9 cellular contexts compared by ENCODE assay signal in the genomic region with DNA sequence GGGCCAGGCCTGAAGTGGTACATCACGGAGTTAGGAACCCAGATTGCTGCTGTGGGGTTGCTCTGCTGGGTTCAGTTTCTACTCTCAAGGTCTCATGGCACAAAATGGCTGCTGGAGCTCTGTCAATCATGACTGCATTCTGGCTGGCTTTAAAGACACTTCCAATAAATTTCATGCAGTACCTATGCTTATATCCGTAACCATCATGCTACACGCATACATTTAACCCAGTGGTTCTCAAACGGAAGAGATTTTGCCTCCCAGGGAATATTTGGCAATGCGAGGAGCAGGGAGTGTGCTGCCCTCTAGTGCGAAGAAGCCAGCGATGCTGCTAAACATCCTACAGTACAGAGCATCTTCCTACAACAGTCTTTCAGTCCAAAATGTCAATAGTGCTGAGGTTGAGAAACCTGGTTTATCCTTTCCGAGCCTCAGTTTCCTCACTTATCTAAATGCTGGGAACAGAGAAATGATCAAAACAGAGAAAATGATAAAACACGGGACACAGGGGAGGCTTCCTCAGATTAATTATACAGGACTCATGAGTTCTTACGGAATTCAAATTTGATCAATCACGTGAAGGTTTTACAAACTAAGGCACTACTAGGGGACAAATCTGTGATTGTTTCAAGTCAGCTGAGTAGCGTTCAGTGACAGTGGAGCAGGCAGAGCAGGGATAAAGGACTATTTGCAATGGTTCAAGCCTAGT. TPM values are rescaled to one million over a fixed set of nuclear protein-coding genes. Genes with fewer than 3 reads are reported as not detected.
DNase-seq lines count a peak whose midpoint lies in the region; ATAC-seq and TF ChIP-seq lines count a peak whose summit lies in the region.
"Had no signal": no experiment of that assay in that cellular context is flagged by ENCODE, and none has a peak within 500 bp of the region (broad histone marks: within the 10 kb centered on the region; RNA-seq: fewer than 3 reads in every experiment).

No MANE protein-coding gene starts in this region.

- H3K4me1 ChIP-seq in A673 (ENCODE audit: insufficient read depth, low read length, poor library complexity, severe bottlenecking): no peaks in the 10 kb centered on the region
- peaks cover 1% of the 10 kb centered on the region; the same call in 1 of the 2 replicates for H3K4me1 ChIP-seq in GM23248 (ENCODE audit: insufficient read depth)
- peaks cover 6% of the 10 kb centered on the region for H3K4me1 ChIP-seq in RWPE2 (ENCODE audit: insufficient read depth, poor library complexity, severe bottlenecking)

- POLR2A ChIA-PET in A673 (lab: Charles Lee; ENCODE audit: low non-redundant PET): no interaction called here
- POLR2A ChIA-PET in activated CD4-positive, alpha-beta memory T cell treated with anti-CD3 and anti-CD28 coated beads, Interleukin-2, amount 10 ng/mL, durations not matched to agents 7 days and 5 days (lab: Charles Lee): interaction anchor here (1.0 kb wide), 1 partner anchor 11 kb away, joined by 3 read pairs; no protein-coding TSS in a partner anchor

- intact Hi-C loops in A673 (cut with micrococcal nuclease; ENCODE audit: unreplicated experiment): no loop called here
- intact Hi-C loops in activated CD4-positive, alpha-beta T cell treated with anti-CD3 and anti-CD28 coated beads, Interleukin-2, amount 10 ng/mL, durations not matched to agents 24 days and 14 days (cut with micrococcal nuclease): no loop called here

- no peaks in the 10 kb centered on the region for H3K9me3 ChIP-seq in A673 (ENCODE audit: low read depth, low read length, poor library complexity, severe bottlenecking)
- H3K9me3 ChIP-seq in GM23248 (ENCODE audit: low read depth): no peaks in the 10 kb centered on the region
- no peaks in the 10 kb centered on the region for H3K9me3 ChIP-seq in RWPE2 (ENCODE audit: severe bottlenecking)

- H3K79me2 ChIP-seq in GM23248 (ENCODE audit: insufficient read depth): no peaks in the 10 kb centered on the region

- no peak overlapping the region for H3K4me3 ChIP-seq in A673 (ENCODE audit: low read depth, low read length, poor library complexity, severe bottlenecking)
- H3K4me3 ChIP-seq in GM23248: no peak overlapping the region
- H3K4me3 ChIP-seq in RWPE2 (ENCODE audit: severe bottlenecking): no peak overlapping the region
- H3K4me3 ChIP-seq in fibroblast of mammary gland (ENCODE audit: control insufficient read depth, low read depth, low read length): no peak overlapping the region

- BruUV-seq in A673 (replicated peaks; lab: Mats Ljungman, UMichigan): no TSS peak

- peaks cover 3% of the 10 kb centered on the region for H3K4me1 Mint-ChIP-seq in activated CD4-positive, alpha-beta memory T cell treated with anti-CD3 and anti-CD28 coated beads, Interleukin-2, amount 10 ng/mL, durations not matched to agents 7 days and 5 days
- peaks cover 1% of the 10 kb centered on the region for H3K4me1 Mint-ChIP-seq in activated CD4-positive, alpha-beta T cell treated with anti-CD3 and anti-CD28 coated beads, Interleukin-2, amount 10 ng/mL, durations not matched to agents 24 days and 14 days

- TF ChIP-seq CTCF in A673 (conservative IDR thresholded peaks at IDR 0.05; ENCODE audit: low read depth, low read length): peak; percentile 76
- TF ChIP-seq CTCF in RWPE2 (IDR thresholded peaks at IDR 0.05; ENCODE audit: poor library complexity, severe bottlenecking): peak; percentile 99
- peak; percentile 90 for TF ChIP-seq CTCF in fibroblast of mammary gland (conservative IDR thresholded peaks at IDR 0.05; ENCODE audit: control insufficient read depth, insufficient read depth, low read depth, low read length)

- H3K9me3 Mint-ChIP-seq in activated CD4-positive, alpha-beta memory T cell treated with anti-CD3 and anti-CD28 coated beads, Interleukin-2, amount 10 ng/mL, durations not matched to agents 7 days and 5 days: peaks cover 2% of the 10 kb centered on the region
- no peaks in the 10 kb centered on the region for H3K9me3 Mint-ChIP-seq in activated CD4-positive, alpha-beta T cell treated with anti-CD3 and anti-CD28 coated beads, Interleukin-2, amount 10 ng/mL, durations not matched to agents 24 days and 14 days
- H3K9me3 Mint-ChIP-seq: stimulated activated naive CD8-positive, alpha-beta T cell treated with anti-CD3 and anti-CD28 coated beads, Interleukin-15, Interleukin-2, amounts not matched to agents 100 ng/mL and 50 ng/mL, for 24 hours had no signal

- H3K27ac ChIP-seq in A673 (ENCODE audit: low read depth, low read length, poor library complexity, severe bottlenecking) (no peak overlapping the region), GM23248 (no peak overlapping the region), RWPE2 (ENCODE audit: poor library complexity, severe bottlenecking) (no peak overlapping the region)

- H3K36me3 ChIP-seq in A673 (ENCODE audit: insufficient read depth, low read length, poor library complexity, severe bottlenecking): no peaks in the 10 kb centered on the region
- H3K36me3 ChIP-seq in GM23248 (ENCODE audit: low read depth): no peaks in the 10 kb centered on the region
- no peaks in the 10 kb centered on the region for H3K36me3 ChIP-seq in RWPE2 (ENCODE audit: low read depth)

- H3K36me3 Mint-ChIP-seq in activated CD4-positive, alpha-beta memory T cell treated with anti-CD3 and anti-CD28 coated beads, Interleukin-2, amount 10 ng/mL, durations not matched to agents 7 days and 5 days (ENCODE audit: low read depth): no peaks in the 10 kb centered on the region
- no peaks in the 10 kb centered on the region for H3K36me3 Mint-ChIP-seq in activated CD4-positive, alpha-beta T cell treated with anti-CD3 and anti-CD28 coated beads, Interleukin-2, amount 10 ng/mL, durations not matched to agents 24 days and 14 days (ENCODE audit: low read depth)

- CTCF ChIA-PET in A673 (lab: Charles Lee): no interaction called here
- CTCF ChIA-PET in activated CD4-positive, alpha-beta memory T cell treated with anti-CD3 and anti-CD28 coated beads, Interleukin-2, amount 10 ng/mL, durations not matched to agents 7 days and 5 days (lab: Charles Lee): interaction anchor here (1.3 kb wide), 1 partner anchor 10 kb away, joined by 10 read pairs; a partner anchor contains a TSS

- H3K4me3 Mint-ChIP-seq in activated CD4-positive, alpha-beta memory T cell treated with anti-CD3 and anti-CD28 coated beads, Interleukin-2, amount 10 ng/mL, durations not matched to agents 7 days and 5 days: no peak overlapping the region
- no peak overlapping the region for H3K4me3 Mint-ChIP-seq in activated CD4-positive, alpha-beta T cell treated with anti-CD3 and anti-CD28 coated beads, Interleukin-2, amount 10 ng/mL, durations not matched to agents 24 days and 14 days
- H3K4me3 Mint-ChIP-seq: stimulated activated naive CD8-positive, alpha-beta T cell treated with anti-CD3 and anti-CD28 coated beads, Interleukin-15, Interleukin-2, amounts not matched to agents 100 ng/mL and 50 ng/mL, for 24 hours had no signal

- 31 to 41% methylated on average over 12 of the region's 12 CpGs for WGBS in GM23248 (ENCODE audit: low coverage in 1 of 2, low lambda C conversion rate in 2 of 2, missing lambda C conversion rate in 2 of 2), 2 experiments

- H3K27me3 ChIP-seq in A673 (replicated peaks; ENCODE audit: insufficient read depth, low read depth, low read length, poor library complexity) (peaks cover under 1% of the 10 kb centered on the region), GM23248 (replicated peaks; ENCODE audit: insufficient read depth) (no peaks in the 10 kb centered on the region), RWPE2 (ENCODE audit: insufficient read depth, poor library complexity, severe bottlenecking) (no peaks in the 10 kb centered on the region)

- ATAC-seq in RWPE2 (ENCODE audit: low read depth): peak; percentile 69

- in situ Hi-C loops in GM23248 (cut with MboI): no loop called here

- H3K9ac ChIP-seq in GM23248: no peak overlapping the region

- H3K27me3 Mint-ChIP-seq in activated CD4-positive, alpha-beta memory T cell treated with anti-CD3 and anti-CD28 coated beads, Interleukin-2, amount 10 ng/mL, durations not matched to agents 7 days and 5 days: peaks cover 22% of the 10 kb centered on the region
- peaks cover 16% of the 10 kb centered on the region for H3K27me3 Mint-ChIP-seq in activated CD4-positive, alpha-beta T cell treated with anti-CD3 and anti-CD28 coated beads, Interleukin-2, amount 10 ng/mL, durations not matched to agents 24 days and 14 days

- no peaks in the 10 kb centered on the region for H4K20me1 ChIP-seq in GM23248 (ENCODE audit: insufficient read depth)

- no peak overlapping the region for H3K4me2 ChIP-seq in GM23248 (ENCODE audit: unreplicated experiment)

- H3F3A ChIP-seq in GM23248 (ENCODE audit: insufficient read depth): peaks cover 5% of the 10 kb centered on the region

- no peaks in the 10 kb centered on the region for H3K9me2 ChIP-seq in GM23248 (ENCODE audit: insufficient read depth)

- peak overlapping the region; percentile 28; the same call in 1 of the 2 replicates for H2AFZ ChIP-seq in GM23248

- DNase-seq in A673 (ENCODE audit: low spot score): peak; percentile 62
- DNase-seq in GM23248: peak; percentile 71
- DNase-seq in RWPE2 (ENCODE audit: low spot score): no peak
- DNase-seq in fibroblast of mammary gland (ENCODE audit: low read depth): peak; percentile 58
- DNase-seq in activated CD4-positive, alpha-beta memory T cell treated with anti-CD3 and anti-CD28 coated beads, Interleukin-2, amount 10 ng/mL, durations not matched to agents 7 days and 5 days: no peak
- DNase-seq in iPS-NIHi7 (ENCODE audit: extremely low spot score): no peak
- no peak for DNase-seq in stimulated activated CD8-positive, alpha-beta memory T cell treated with anti-CD3 and anti-CD28 coated beads, Interleukin-4, amount 100 ng/mL, for 48 hours
- no peak for DNase-seq in activated CD4-positive, alpha-beta T cell treated with anti-CD3 and anti-CD28 coated beads, Interleukin-2, amount 10 ng/mL, durations not matched to agents 24 days and 14 days

- H3K27ac Mint-ChIP-seq in activated CD4-positive, alpha-beta memory T cell treated with anti-CD3 and anti-CD28 coated beads, Interleukin-2, amount 10 ng/mL, durations not matched to agents 7 days and 5 days: no peak overlapping the region
- no peak overlapping the region for H3K27ac Mint-ChIP-seq in activated CD4-positive, alpha-beta T cell treated with anti-CD3 and anti-CD28 coated beads, Interleukin-2, amount 10 ng/mL, durations not matched to agents 24 days and 14 days
- H3K27ac Mint-ChIP-seq: stimulated activated naive CD8-positive, alpha-beta T cell treated with anti-CD3 and anti-CD28 coated beads, Interleukin-15, Interleukin-2, amounts not matched to agents 100 ng/mL and 50 ng/mL, for 24 hours had no signal

RNA-seq across cellular contexts. Expression of a gene that starts 9.6 kb away (rescaled TPM):
- 0.37 TPM in 1 of 2 replicates, not detected in the other for total RNA-seq in A673 (2021)
- total RNA-seq in GM23248 (2014; rRNA removed; shearing (Covaris generic)): 48.0 and 50.2 TPM in 2 replicates
- 26.2 and 29.7 TPM in 2 replicates for polyA plus RNA-seq in GM23248 (2016; fragmentation: Nextera tagmentation; extraction: Ambion mirVana)
- total RNA-seq in activated CD4-positive, alpha-beta memory T cell treated with anti-CD3 and anti-CD28 coated beads, Interleukin-2, amount 10 ng/mL, durations not matched to agents 7 days and 5 days: not detected
- not detected in 2 replicates for total RNA-seq in activated CD4-positive, alpha-beta T cell treated with anti-CD3 and anti-CD28 coated beads, Interleukin-2, amount 10 ng/mL, durations not matched to agents 24 days and 14 days

RNA-seq across cellular contexts. Expression of a gene that starts 10.6 kb away (rescaled TPM):
- 16.4 and 20.6 TPM in 2 replicates for total RNA-seq in A673 (2021)
- total RNA-seq in GM23248 (2014; rRNA removed; shearing (Covaris generic)): 20.1 and 24.1 TPM in 2 replicates
- 23.6 and 24.0 TPM in 2 replicates for polyA plus RNA-seq in GM23248 (2016; fragmentation: Nextera tagmentation; extraction: Ambion mirVana)
- 10 to 100 TPM; 18.3 to 18.8 TPM for total RNA-seq in activated CD4-positive, alpha-beta memory T cell treated with anti-CD3 and anti-CD28 coated beads, Interleukin-2, amount 10 ng/mL, durations not matched to agents 7 days and 5 days
- 15.5 and 16.5 TPM in 2 replicates for total RNA-seq in activated CD4-positive, alpha-beta T cell treated with anti-CD3 and anti-CD28 coated beads, Interleukin-2, amount 10 ng/mL, durations not matched to agents 24 days and 14 days

RNA-seq across cellular contexts. Expression of a gene that starts 48.5 kb away (rescaled TPM):
- total RNA-seq in A673 (2021): 1.3 and 1.4 TPM in 2 replicates
- 0.89 and 2.4 TPM in 2 replicates for total RNA-seq in GM23248 (2014; rRNA removed; shearing (Covaris generic))
- 2.3 and 4.6 TPM in 2 replicates for polyA plus RNA-seq in GM23248 (2016; fragmentation: Nextera tagmentation; extraction: Ambion mirVana)
- not detected for total RNA-seq in activated CD4-positive, alpha-beta memory T cell treated with anti-CD3 and anti-CD28 coated beads, Interleukin-2, amount 10 ng/mL, durations not matched to agents 7 days and 5 days
- total RNA-seq in activated CD4-positive, alpha-beta T cell treated with anti-CD3 and anti-CD28 coated beads, Interleukin-2, amount 10 ng/mL, durations not matched to agents 24 days and 14 days: not detected in 2 replicates

Comparison
In these comparisons a context has a peak if more than half of its experiments do, and no peak if none do; other contexts are left out.
1. DNase-seq: peak in A673 (single experiment), GM23248 (single experiment) and fibroblast of mammary gland (single experiment); none in RWPE2 (single experiment), activated CD4-positive, alpha-beta memory T cell treated with anti-CD3 and anti-CD28 coated beads, Interleukin-2, amount 10 ng/mL, durations not matched to agents 7 days and 5 days (single experiment), iPS-NIHi7 (single experiment), stimulated activated CD8-positive, alpha-beta memory T cell treated with anti-CD3 and anti-CD28 coated beads, Interleukin-4, amount 100 ng/mL, for 48 hours (single experiment) and activated CD4-positive, alpha-beta T cell treated with anti-CD3 and anti-CD28 coated beads, Interleukin-2, amount 10 ng/mL, durations not matched to agents 24 days and 14 days (single experiment).
2. RNA of a gene that starts 9.6 kb away (total RNA-seq): 48.0 to 50.2 TPM in GM23248; 0.37 TPM in A673, not detected in activated CD4-positive, alpha-beta memory T cell treated with anti-CD3 and anti-CD28 coated beads, Interleukin-2, amount 10 ng/mL, durations not matched to agents 7 days and 5 days and not detected in activated CD4-positive, alpha-beta T cell treated with anti-CD3 and anti-CD28 coated beads, Interleukin-2, amount 10 ng/mL, durations not matched to agents 24 days and 14 days; every median in the first group is over 10 times any median in the second.
3. Peak in every context shown above with its lines, with median percentiles within 50 percentile points of each other: CTCF ChIP-seq.